Comparison of ENCODE assay signal across 16 cellular contexts in genomic region chr5:122864400-122864799, GRCh38. TPM values are rescaled to one million over a fixed set of nuclear protein-coding genes. Genes with fewer than 3 reads are reported as not detected.
DNase-seq lines count a peak whose midpoint lies in the region; ATAC-seq, FAIRE-seq and TF ChIP-seq lines count a peak whose summit lies in the region.
"Had no signal": no experiment of that assay in that cellular context is flagged by ENCODE, and none has a peak within 500 bp of the region (broad histone marks: within the 10 kb centered on the region; RNA-seq: fewer than 3 reads in every experiment).

No MANE protein-coding gene starts in this region.

- intact Hi-C loops in activated naive CD4-positive, alpha-beta T cell treated with anti-CD3 and anti-CD28 coated beads for 36 hours (cut with micrococcal nuclease): no loop called here
- intact Hi-C loops in A673 (cut with micrococcal nuclease; ENCODE audit: unreplicated experiment) (no loop called here), K562 (cut with micrococcal nuclease) (no loop called here), prostate gland (cut with DNase I) (no loop called here)

- H3K36me3 ChIP-seq in A673 (ENCODE audit: insufficient read depth, low read length, poor library complexity, severe bottlenecking) (no peaks in the 10 kb centered on the region), K562 (ENCODE audit: control insufficient read depth, insufficient read depth, low read length) (no peaks in the 10 kb centered on the region), prostate gland (no peaks in the 10 kb centered on the region)

- 13% methylated on average over 6 of the region's 6 CpGs for WGBS in K562 (ENCODE audit: insufficient coverage, low coverage, missing lambda C conversion rate)
- 94% methylated on average over 6 of the region's 6 CpGs for WGBS in prostate gland

- H3K9me1 ChIP-seq in K562 (ENCODE audit: control insufficient read depth, insufficient read depth, low read length): no peaks in the 10 kb centered on the region

- BruUV-seq in A673 (replicated peaks; lab: Mats Ljungman, UMichigan) (no TSS peak), K562 (replicated peaks; lab: Mats Ljungman, UMichigan) (no TSS peak)

- H3K4me1 ChIP-seq in A673 (ENCODE audit: insufficient read depth, low read length, poor library complexity, severe bottlenecking) (no peaks in the 10 kb centered on the region), K562 (replicated peaks in 1 of 2; ENCODE audit: control insufficient read depth in 2 of 2, insufficient read depth in 2 of 2, low read length in 2 of 2) (peaks cover 3 to 22% of the 10 kb centered on the region in 2 experiments; a peak in 2 of 5 replicates), prostate gland (replicated peaks) (no peaks in the 10 kb centered on the region)

- no peak for TF ChIP-seq RAD21 in K562 (CRISPR knock-in tag; conservative IDR thresholded peaks at IDR 0.05 in 1 of 2, IDR thresholded peaks at IDR 0.05 in 1 of 2)

- no peaks in the 10 kb centered on the region for H3K79me2 ChIP-seq in K562 (ENCODE audit: control insufficient read depth, insufficient read depth, low read length)

- no peaks in the 10 kb centered on the region for H4K20me1 ChIP-seq in K562 (replicated peaks; ENCODE audit: control insufficient read depth, insufficient read depth, low read length)

- TF ChIP-seq CTCF in A673 (conservative IDR thresholded peaks at IDR 0.05; ENCODE audit: low read depth, low read length): no peak
- TF ChIP-seq CTCF in K562 (IDR thresholded peaks at IDR 0.05 in 2 of 3, conservative IDR thresholded peaks at IDR 0.05 in 1 of 3; ENCODE audit: insufficient read depth in 2 of 3, low read depth in 1 of 3, low read length in 3 of 3): no peak
- no peak for TF ChIP-seq CTCF in prostate gland (IDR thresholded peaks at IDR 0.05)
- no peak for TF ChIP-seq CTCF in chondrocyte (IDR thresholded peaks at IDR 0.05)

- H3K27me3 Mint-ChIP-seq in activated naive CD4-positive, alpha-beta T cell treated with anti-CD3 and anti-CD28 coated beads for 36 hours (ENCODE audit: low read depth): peaks cover 4% of the 10 kb centered on the region
- H3K27me3 Mint-ChIP-seq in chondrocyte (ENCODE audit: low read depth): no peaks in the 10 kb centered on the region
- H3K27me3 Mint-ChIP-seq: CD8-positive, alpha-beta memory T cell had no signal

- H3K27me3 ChIP-seq in A673 (replicated peaks; ENCODE audit: insufficient read depth, low read depth, low read length, poor library complexity): no peaks in the 10 kb centered on the region
- no peaks in the 10 kb centered on the region for H3K27me3 ChIP-seq in K562 (ENCODE audit: control insufficient read depth in 2 of 2, insufficient read depth in 2 of 2, low read length in 2 of 2)
- no peaks in the 10 kb centered on the region for H3K27me3 ChIP-seq in prostate gland (replicated peaks; ENCODE audit: insufficient read depth)

- TF ChIP-seq EP300 in K562 (IDR thresholded peaks at IDR 0.05; ENCODE audit: low read length): no peak

- no peak for DNase-seq in activated CD4-positive, CD25-positive, alpha-beta regulatory T cell treated with anti-CD3 and anti-CD28 coated beads, Interleukin-2, amount 50 U/mL, for 72 hours
- peak; percentile 40 for DNase-seq in activated naive CD4-positive, alpha-beta T cell treated with Interleukin-2 at 50 U/mL for 16 hours
- no peak for DNase-seq in activated naive CD4-positive, alpha-beta T cell treated with anti-CD3 and anti-CD28 coated beads for 36 hours
- DNase-seq in A673 (ENCODE audit: low spot score) (peak; percentile 4), K562 (ENCODE audit: extremely low read depth in 1 of 4, low spot score in 3 of 4) (peak in 2 of 4 experiments; percentile 17 to 28), prostate gland (ENCODE audit: low spot score) (no peak), chondrocyte (ENCODE audit: low spot score) (no peak)
- DNase-seq: CD8-positive, alpha-beta memory T cell; DMS79 treated with DMSO at 0.1 percent for 48 hours; H7; NCI-H1092 treated with DMSO at 0.1 percent for 48 hours; NCI-H1694; NCI-H524 had no signal

- CTCF ChIA-PET in activated naive CD4-positive, alpha-beta T cell treated with anti-CD3 and anti-CD28 coated beads for 36 hours (lab: Charles Lee): no interaction called here
- CTCF ChIA-PET in A673 (lab: Charles Lee) (no interaction called here), K562 (lab: Yijun Ruan, JAX; ENCODE audit: low intra/inter-chr PET ratio) (no interaction called here)

- POLR2A ChIA-PET in A673 (lab: Charles Lee; ENCODE audit: low non-redundant PET) (no interaction called here), K562 (lab: Yijun Ruan, JAX) (interaction anchor here (0.6 kb wide), 1 partner anchor 59 kb away, joined by 3 read pairs; no protein-coding TSS in a partner anchor)

- no peak overlapping the region for H3K27ac ChIP-seq in A673 (ENCODE audit: low read depth, low read length, poor library complexity, severe bottlenecking)
- H3K27ac ChIP-seq in K562 (ENCODE audit: extremely low read depth, low read depth, low read length): no peak overlapping the region
- H3K27ac ChIP-seq in prostate gland: no peak overlapping the region
- H3K27ac ChIP-seq: 22Rv1 had no signal

- H3K4me3 ChIP-seq in A673 (ENCODE audit: low read depth, low read length, poor library complexity, severe bottlenecking) (no peak overlapping the region), K562 (no peak overlapping the region), prostate gland (no peak overlapping the region)

- no peaks in the 10 kb centered on the region for H3K9me3 ChIP-seq in A673 (ENCODE audit: low read depth, low read length, poor library complexity, severe bottlenecking)
- H3K9me3 ChIP-seq in K562 (replicated peaks; ENCODE audit: control insufficient read depth, insufficient read depth, low read depth, low read length): no peaks in the 10 kb centered on the region
- H3K9me3 ChIP-seq in prostate gland: no peaks in the 10 kb centered on the region

- no peak overlapping the region for H3K27ac Mint-ChIP-seq in activated naive CD4-positive, alpha-beta T cell treated with anti-CD3 and anti-CD28 coated beads for 36 hours
- H3K27ac Mint-ChIP-seq in chondrocyte (ENCODE audit: unreplicated experiment): no peak overlapping the region
- H3K27ac Mint-ChIP-seq: CD8-positive, alpha-beta memory T cell had no signal

- H2AFZ ChIP-seq in K562 (ENCODE audit: low read depth, low read length): peak overlapping the region; percentile 2

- no peak overlapping the region for H3K4me3 Mint-ChIP-seq in activated naive CD4-positive, alpha-beta T cell treated with anti-CD3 and anti-CD28 coated beads for 36 hours
- H3K4me3 Mint-ChIP-seq in chondrocyte (ENCODE audit: unreplicated experiment): no peak overlapping the region
- H3K4me3 Mint-ChIP-seq: CD8-positive, alpha-beta memory T cell had no signal

- no peak overlapping the region for H3K9ac ChIP-seq in K562 (ENCODE audit: insufficient read depth in 1 of 2, low read depth in 2 of 2, low read length in 2 of 2)

- H3K4me1 Mint-ChIP-seq in activated naive CD4-positive, alpha-beta T cell treated with anti-CD3 and anti-CD28 coated beads for 36 hours (ENCODE audit: low read depth): no peaks in the 10 kb centered on the region
- peaks cover 4% of the 10 kb centered on the region for H3K4me1 Mint-ChIP-seq in chondrocyte (ENCODE audit: low read depth)

- H3K4me2 ChIP-seq in K562 (ENCODE audit: insufficient read depth, low read length): no peak overlapping the region

- H3K36me3 Mint-ChIP-seq in activated naive CD4-positive, alpha-beta T cell treated with anti-CD3 and anti-CD28 coated beads for 36 hours (ENCODE audit: low read depth): peaks cover 1% of the 10 kb centered on the region
- peaks cover 8% of the 10 kb centered on the region for H3K36me3 Mint-ChIP-seq in chondrocyte (ENCODE audit: low read depth)

- no peak for TF ChIP-seq POLR2A in K562 (conservative IDR thresholded peaks at IDR 0.05)
- TF ChIP-seq POLR2A in prostate gland (IDR thresholded peaks at IDR 0.05): no peak

- ATAC-seq in activated CD4-positive, CD25-positive, alpha-beta regulatory T cell treated with anti-CD3 and anti-CD28 coated beads, Interleukin-2, amount 50 U/mL, for 24 hours: peak; percentile 85 to 92
- peak; percentile 32; the same call in 2 of the 3 replicates for ATAC-seq in K562
- ATAC-seq: HepG2 had no signal

- H3K9me3 Mint-ChIP-seq in activated naive CD4-positive, alpha-beta T cell treated with anti-CD3 and anti-CD28 coated beads for 36 hours: no peaks in the 10 kb centered on the region
- H3K9me3 Mint-ChIP-seq in chondrocyte (ENCODE audit: low read depth): no peaks in the 10 kb centered on the region
- H3K9me3 Mint-ChIP-seq: CD8-positive, alpha-beta memory T cell had no signal

- FAIRE-seq in K562 (lab: Jason Lieb, UNC): no peak
- FAIRE-seq: HepG2 had no signal

- in situ Hi-C loops in K562 (cut with MboI): no loop called here

TF ChIP-seq in K562, 482 proteins besides CTCF, POLR2A, EP300 and RAD21 (continues in another document):
- TF ChIP-seq NFYB (IDR thresholded peaks at IDR 0.05; ENCODE audit: extremely low read depth, insufficient read length): peak; percentile 14
- TF ChIP-seq KLF13 (tag; IDR thresholded peaks at IDR 0.05; ENCODE audit: borderline replicate concordance, low read depth): no peak

RNA-seq across cellular contexts. Expression of gene SNX24, which starts 19.0 kb away (rescaled TPM):
- 1 to 10 TPM; 2.2 to 2.3 TPM for total RNA-seq in activated naive CD4-positive, alpha-beta T cell treated with anti-CD3 and anti-CD28 coated beads for 36 hours
- 11.3 and 13.6 TPM in 2 replicates for total RNA-seq in A673 (2021)
- total RNA-seq in K562 (2011; cell fraction: chromatin; rRNA removed; ENCODE audit: low replicate concordance): 2.5 and 4.8 TPM in 2 replicates
- 1.1 and 1.7 TPM in 2 replicates for total RNA-seq in K562 (2011; cell fraction: nucleolus; rRNA removed)
- 2.3 and 3.9 TPM in 2 replicates for total RNA-seq in K562 (2011; cell fraction: nucleoplasm; rRNA removed)
- 4.9 and 6.8 TPM in 2 replicates for total RNA-seq in K562 (2014; rRNA removed)
- total RNA-seq in K562 (2014; rRNA removed; fragmentation: Illumina TruSeq; extraction: Trizol): 8.6 and 9.2 TPM in 2 replicates
- 8.9 and 10.1 TPM in 2 replicates for total RNA-seq in K562 (2015; rRNA removed; fragmentation: Illumina TruSeq; extraction: Trizol)
- total RNA-seq in K562 (2021): 5.8 and 6.4 TPM in 2 replicates
- 4.3 and 5.3 TPM in 2 replicates for polyA plus RNA-seq in K562 (2011; rRNA removed)
- polyA plus RNA-seq in K562 (2011; cell fraction: cytosol; rRNA removed): 2.7 and 4.1 TPM in 2 replicates
- polyA plus RNA-seq in K562 (2011; cell fraction: nucleus; rRNA removed): 3.3 and 4.3 TPM in 2 replicates
- polyA plus RNA-seq in K562 (2012): 8.9 and 13.9 TPM in 2 replicates
- 9.7 and 9.9 TPM in 2 replicates for polyA plus RNA-seq in K562 (2014; fragmentation: Illumina TruSeq; extraction: Trizol)
- polyA plus RNA-seq in K562 (2014; fragmentation: Nextera tagmentation; extraction: Ambion mirVana): 1 to 10 TPM; 7.9 to 8.6 TPM
- 7.3 and 10.0 TPM in 2 replicates for polyA plus RNA-seq in K562 (2014; rRNA removed)
- 3.8 and 5.8 TPM in 2 replicates for polyA minus RNA-seq in K562 (2011; rRNA and poly(A)+ RNA removed)
- polyA minus RNA-seq in K562 (2011; cell fraction: cytosol; rRNA and poly(A)+ RNA removed): 0.86 and 1.5 TPM in 2 replicates
- polyA minus RNA-seq in K562 (2011; cell fraction: nucleus; rRNA and poly(A)+ RNA removed): 0.94 and 2.1 TPM in 2 replicates
- 10 to 100 TPM in 1 of 2 donors, 1 to 10 TPM in 1; 9.8 to 13.3 TPM for total RNA-seq in prostate gland
- total RNA-seq in chondrocyte: 10.2 to 14.3 TPM (median 10.6 TPM) in 3 replicates

Comparison
In these comparisons a context has a peak if more than half of its experiments do, and no peak if none do; other contexts are left out.
1. DNase-seq: peak in activated naive CD4-positive, alpha-beta T cell treated with Interleukin-2 at 50 U/mL for 16 hours (single experiment) and A673 (single experiment); none in activated CD4-positive, CD25-positive, alpha-beta regulatory T cell treated with anti-CD3 and anti-CD28 coated beads, Interleukin-2, amount 50 U/mL, for 72 hours (single experiment), activated naive CD4-positive, alpha-beta T cell treated with anti-CD3 and anti-CD28 coated beads for 36 hours (single experiment), prostate gland (single experiment) and chondrocyte (single experiment).